24 cellular contexts compared by ENCODE assay signal in the genomic region with DNA sequence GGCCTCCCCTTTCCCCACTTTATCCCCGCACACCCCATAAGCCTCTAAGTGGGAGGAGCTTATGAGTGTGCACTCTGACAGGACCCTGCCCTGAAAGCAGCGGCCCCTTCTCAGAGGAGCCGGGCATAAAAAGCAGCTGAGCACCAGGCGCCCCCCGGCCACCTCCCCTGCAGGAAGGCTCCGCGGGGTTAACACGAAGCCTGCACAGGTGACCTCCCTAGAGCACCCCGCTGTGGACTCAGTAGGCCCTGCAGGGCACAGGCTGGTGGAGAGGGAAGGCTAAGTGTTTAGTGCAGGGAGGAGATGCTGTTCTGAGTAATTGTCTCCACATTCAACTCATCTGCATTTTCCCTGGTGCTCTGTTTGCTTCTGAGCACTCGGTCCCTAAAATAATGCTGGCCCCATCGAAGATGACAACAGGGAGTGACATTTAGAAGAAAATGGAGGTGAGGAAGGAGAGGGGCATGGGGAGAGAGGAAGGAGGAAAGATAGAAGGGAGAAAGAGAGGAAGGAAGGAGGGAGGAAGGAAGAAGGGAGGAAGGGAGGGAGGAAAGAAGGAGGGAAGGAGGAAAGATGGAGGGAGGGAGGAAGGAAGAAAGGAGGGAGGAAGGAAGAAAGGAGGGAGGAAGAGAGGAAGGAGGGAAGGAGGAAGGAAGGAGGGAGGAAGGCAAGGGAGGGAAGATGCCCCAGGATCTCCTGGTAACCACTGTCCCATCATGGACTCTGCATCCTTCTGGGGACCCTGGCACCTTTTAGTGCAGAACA. TPM values are rescaled to one million over a fixed set of nuclear protein-coding genes. Genes with fewer than 3 reads are reported as not detected.
"Had no signal": no experiment of that assay in that cellular context is flagged by ENCODE, and none has a peak within 500 bp of the region (broad histone marks: within the 10 kb centered on the region; RNA-seq: fewer than 3 reads in every experiment).

No MANE protein-coding gene starts in this region.

- H3K9me3 ChIP-seq: colonic mucosa, left lung, ovary, right lobe of liver, testis had no signal

- H3K27ac ChIP-seq: brain microvascular endothelial cell, colonic mucosa, left lung, ovary, right lobe of liver, testis had no signal

- H3K4me1 ChIP-seq: colonic mucosa, left lung, right lobe of liver, testis had no signal

- H3K4me3 Mint-ChIP-seq: activated naive CD4-positive, alpha-beta T cell treated with anti-CD3 and anti-CD28 coated beads, Interleukin-2, amount 10 ng/mL, durations not matched to agents 7 days and 5 days; activated T-cell treated with anti-CD3 and anti-CD28 coated beads, Interleukin-2, amount 50 U/mL, for 4 hours; stimulated activated memory B cell treated with anti-CD40 and anti-IgM and Interleukin-4, amounts not matched to agents 10 μg/mL and 1 μg/mL and 100 μg/mL, for 72 hours; type B pancreatic cell had no signal

- H3K36me3 Mint-ChIP-seq: activated naive CD4-positive, alpha-beta T cell treated with anti-CD3 and anti-CD28 coated beads, Interleukin-2, amount 10 ng/mL, durations not matched to agents 7 days and 5 days; stimulated activated memory B cell treated with anti-CD40 and anti-IgM and Interleukin-4, amounts not matched to agents 10 μg/mL and 1 μg/mL and 100 μg/mL, for 72 hours; type B pancreatic cell had no signal

- H3K27me3 ChIP-seq: brain microvascular endothelial cell, colonic mucosa, ovary, right lobe of liver, testis had no signal

- ATAC-seq: left lung, right lobe of liver had no signal

- H3K36me3 ChIP-seq: brain microvascular endothelial cell, colonic mucosa, left lung, ovary, right lobe of liver had no signal

- H3K4me1 Mint-ChIP-seq: activated naive CD4-positive, alpha-beta T cell treated with anti-CD3 and anti-CD28 coated beads, Interleukin-2, amount 10 ng/mL, durations not matched to agents 7 days and 5 days had no signal

- H3K9me3 Mint-ChIP-seq: activated naive CD4-positive, alpha-beta T cell treated with anti-CD3 and anti-CD28 coated beads, Interleukin-2, amount 10 ng/mL, durations not matched to agents 7 days and 5 days; activated T-cell treated with anti-CD3 and anti-CD28 coated beads, Interleukin-2, amount 50 U/mL, for 4 hours; stimulated activated memory B cell treated with anti-CD40 and anti-IgM and Interleukin-4, amounts not matched to agents 10 μg/mL and 1 μg/mL and 100 μg/mL, for 72 hours; type B pancreatic cell had no signal

- DNase-seq: activated CD4-positive, alpha-beta T cell treated with anti-CD3 and anti-CD28 coated beads for 4 hours; activated CD8-positive, alpha-beta memory T cell treated with anti-CD3 and anti-CD28 coated beads, Interleukin-2, amount 50 U/mL, for 4 hours; activated effector memory CD4-positive, alpha-beta T cell treated with Interleukin-2 at 50 U/mL for 16 hours; activated naive CD4-positive, alpha-beta T cell treated with anti-CD3 and anti-CD28 coated beads, Interleukin-2, amount 10 ng/mL, durations not matched to agents 7 days and 5 days; activated T-cell treated with anti-CD3 and anti-CD28 coated beads, Interleukin-2, amount 50 U/mL, for 4 hours; brain microvascular endothelial cell; central memory CD4-positive, alpha-beta T cell; colonic mucosa; erythroblast; foreskin melanocyte; glutamatergic neuron; hippocampal formation; islet precursor cell; left lung; ovary; stimulated activated CD4-positive, alpha-beta T cell treated with anti-CD3 and anti-CD28 coated beads, Interleukin-4, amount 100 ng/mL, for 4 hours; testis had no signal

- H3K27ac Mint-ChIP-seq: activated naive CD4-positive, alpha-beta T cell treated with anti-CD3 and anti-CD28 coated beads, Interleukin-2, amount 10 ng/mL, durations not matched to agents 7 days and 5 days; stimulated activated memory B cell treated with anti-CD40 and anti-IgM and Interleukin-4, amounts not matched to agents 10 μg/mL and 1 μg/mL and 100 μg/mL, for 72 hours; type B pancreatic cell had no signal

- H3K4me3 ChIP-seq: colonic mucosa, left lung, ovary, right lobe of liver, testis had no signal

RNA-seq across cellular contexts. Expression of gene CNPY1, which starts 25.4 kb away (rescaled TPM):
- total RNA-seq: activated T-cell treated with anti-CD3 and anti-CD28 coated beads, Interleukin-2, amount 50 U/mL, for 4 hours; aorta; colonic mucosa; left lung; mononuclear cell; ovary; pulmonary artery endothelial cell; T-helper 2 cell treated with Interferon-gamma antibody and Interleukin-4, amounts not matched to agents 100 ng/mL and 5 ng/mL, for 36 hours had no signal
- polyA plus RNA-seq: aorta had no signal
